In the genomic region with DNA sequence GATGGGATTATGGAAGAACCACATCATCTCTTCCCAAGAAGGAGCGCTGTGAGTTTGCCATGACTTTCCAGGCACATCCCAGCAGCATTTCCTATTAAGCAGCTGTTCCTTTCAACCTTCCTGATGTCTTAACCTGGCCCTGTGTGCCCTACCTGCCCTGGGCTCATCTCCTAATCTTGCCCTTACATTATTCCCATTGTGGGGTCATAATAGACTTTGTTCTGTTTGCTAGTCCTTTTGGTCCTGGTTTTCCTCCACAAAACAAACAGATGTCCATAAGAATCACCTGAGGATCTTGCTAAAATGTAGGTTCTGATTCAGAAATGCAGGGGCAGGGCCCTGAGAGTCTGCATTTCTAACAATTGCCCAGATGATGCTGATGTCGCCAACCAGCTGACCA, we compare ENCODE assay signal across 18 cellular contexts. TPM values are rescaled to one million over a fixed set of nuclear protein-coding genes. Genes with fewer than 3 reads are reported as not detected.
DNase-seq lines count a peak whose midpoint lies in the region; ATAC-seq, FAIRE-seq and TF ChIP-seq lines count a peak whose summit lies in the region.
"Had no signal": no experiment of that assay in that cellular context is flagged by ENCODE, and none has a peak within 500 bp of the region (broad histone marks: within the 10 kb centered on the region; RNA-seq: fewer than 3 reads in every experiment).

No MANE protein-coding gene starts in this region.

- peak overlapping the region; percentile 32 for H3K27ac Mint-ChIP-seq in stimulated activated naive B cell treated with anti-CD40 and anti-IgM and Interleukin-4, amounts not matched to agents 10 μg/mL and 1 μg/mL and 100 μg/mL, for 72 hours
- H3K27ac Mint-ChIP-seq: HFFc6 had no signal

- no peaks in the 10 kb centered on the region for H3K27me3 Mint-ChIP-seq in stimulated activated naive B cell treated with anti-CD40 and anti-IgM and Interleukin-4, amounts not matched to agents 10 μg/mL and 1 μg/mL and 100 μg/mL, for 72 hours

- H4K8ac ChIP-seq in IMR-90 (ENCODE audit: low read depth in 2 of 2, low read length in 2 of 2) (no peak overlapping the region), mesenchymal stem cell (ENCODE audit: low read length) (no peak overlapping the region)

- no peak overlapping the region for H2AFZ ChIP-seq in HepG2 (ENCODE audit: low read length)
- no peak overlapping the region for H2AFZ ChIP-seq in IMR-90 (replicated peaks; ENCODE audit: low read length, poor library complexity)
- no peak overlapping the region for H2AFZ ChIP-seq in mesenchymal stem cell (ENCODE audit: low read depth, low read length)

- no peak overlapping the region for H3K14ac ChIP-seq in IMR-90 (replicated peaks; ENCODE audit: low read depth, low read length)
- H3K14ac ChIP-seq in mesenchymal stem cell (ENCODE audit: low read length in 2 of 2), result no peak overlapping the region

- TF ChIP-seq RAD21 in HepG2 (CRISPR knock-in tag; IDR thresholded peaks at IDR 0.05), result no peak
- TF ChIP-seq RAD21 in IMR-90 (IDR thresholded peaks at IDR 0.05; ENCODE audit: low read length), result no peak

- no peak for ATAC-seq in HepG2
- no peak for ATAC-seq in right lobe of liver
- no peak for ATAC-seq in IMR-90 (ENCODE audit: low read depth)
- ATAC-seq in stimulated activated naive B cell treated with anti-CD40 and anti-IgM and Interleukin-4, amounts not matched to agents 10 μg/mL and 1 μg/mL and 100 μg/mL, for 72 hours (replicated peaks), result no peak

- peaks cover 22 to 41% of the 10 kb centered on the region in 2 donors for H3K4me1 Mint-ChIP-seq in stimulated activated naive B cell treated with anti-CD40 and anti-IgM and Interleukin-4, amounts not matched to agents 10 μg/mL and 1 μg/mL and 100 μg/mL, for 72 hours

- peak overlapping the region; percentile 57; the same call in 1 of the 2 replicates for H3K4ac ChIP-seq in IMR-90 (ENCODE audit: low read depth, low read length)
- H3K4ac ChIP-seq in mesenchymal stem cell (ENCODE audit: low read depth in 1 of 2, low read length in 2 of 2), result peak overlapping the region in 1 of 2 experiments; percentile 73

- dilution Hi-C loops in IMR-90 (cut with HindIII; ENCODE audit: low sequenced_read_pairs, unreplicated experiment), result no loop called here

- H4K20me1 ChIP-seq in HepG2 (ENCODE audit: insufficient read depth, low read length) (no peaks in the 10 kb centered on the region), IMR-90 (ENCODE audit: insufficient read depth, low read length) (no peaks in the 10 kb centered on the region)

- no peaks in the 10 kb centered on the region for H3K79me2 ChIP-seq in HepG2 (ENCODE audit: insufficient read depth, low read length)

- H2BK20ac ChIP-seq in IMR-90 (ENCODE audit: low read depth, low read length), result peak overlapping the region; percentile 39

- TF ChIP-seq POLR2A in HepG2 (IDR thresholded peaks at IDR 0.05; ENCODE audit: insufficient read depth in 1 of 2, low read depth in 2 of 2, low read length in 2 of 2) (no peak), right lobe of liver (IDR thresholded peaks at IDR 0.05) (no peak), IMR-90 (IDR thresholded peaks at IDR 0.05; ENCODE audit: low read depth, low read length) (no peak)

- H4K91ac ChIP-seq in IMR-90 (ENCODE audit: insufficient read depth, low read depth, low read length) (0 out of 2 replicates have a peak overlapping the region, but pooled peaks have one; percentile 51), mesenchymal stem cell (ENCODE audit: low read length) (no peak overlapping the region)

- H3K36me3 ChIP-seq in HepG2 (replicated peaks in 1 of 2; ENCODE audit: control insufficient read depth in 1 of 2, insufficient read depth in 2 of 2, low read length in 2 of 2) (no peaks in the 10 kb centered on the region), right lobe of liver (no peaks in the 10 kb centered on the region), IMR-90 (ENCODE audit: control insufficient read depth, insufficient read depth, low read length) (no peaks in the 10 kb centered on the region), mesenchymal stem cell (ENCODE audit: control insufficient read depth in 1 of 2, insufficient read depth in 2 of 2, low read depth in 1 of 2, low read length in 2 of 2) (no peaks in the 10 kb centered on the region)
- H3K36me3 ChIP-seq: BE2C, HAP-1 had no signal

- DNase-seq in HepG2 (ENCODE audit: low spot score), result peak; percentile 39
- DNase-seq in right lobe of liver, result no peak
- DNase-seq in IMR-90, result no peak
- DNase-seq in mesenchymal stem cell, result no peak
- no peak for DNase-seq in stimulated activated naive B cell treated with anti-CD40 and anti-IgM and Interleukin-4, amounts not matched to agents 10 μg/mL and 1 μg/mL and 100 μg/mL, for 72 hours
- DNase-seq in middle frontal gyrus (ENCODE audit: extremely low spot score, low spot score), result no peak
- DNase-seq in UCSD-AML1 (lab: John Stamatoyannopoulos, UW; ENCODE audit: unreplicated experiment), result no peak
- DNase-seq: BE2C; CD4-positive, alpha-beta memory T cell; DMS79; GOT3; HFFc6 had no signal

- H2BK5ac ChIP-seq in IMR-90 (ENCODE audit: low read depth, low read length, poor library complexity, severe bottlenecking) (no peak overlapping the region), mesenchymal stem cell (ENCODE audit: low read depth, low read length, poor library complexity, severe bottlenecking) (no peak overlapping the region)

- BruUV-seq in HepG2 (replicated peaks; lab: Mats Ljungman, UMichigan) (no TSS peak), IMR-90 (replicated peaks; lab: Mats Ljungman, UMichigan) (no TSS peak)

- H3K9ac ChIP-seq in HepG2 (ENCODE audit: insufficient read depth, low read depth, low read length) (no peak overlapping the region), IMR-90 (ENCODE audit: low read depth, low read length) (no peak overlapping the region), mesenchymal stem cell (ENCODE audit: low read length) (no peak overlapping the region)

- H2BK120ac ChIP-seq in IMR-90 (ENCODE audit: low read depth, low read length), result peak overlapping the region; percentile 60
- no peak overlapping the region for H2BK120ac ChIP-seq in mesenchymal stem cell (ENCODE audit: low read depth, low read length)

- 96% methylated on average over 2 of the region's 2 CpGs for WGBS in HepG2 (ENCODE audit: low lambda C conversion rate)
- WGBS in right lobe of liver (ENCODE audit: insufficient coverage, low coverage, low lambda C conversion rate, missing lambda C conversion rate), result 93% methylated on average over 2 of the region's 2 CpGs
- no CpG with 5 or more reads among the region's 2 CpGs for WGBS in IMR-90 (ENCODE audit: extremely low coverage in 2 of 2, insufficient read length in 1 of 2), 2 experiments
- 98% methylated on average over 2 of the region's 2 CpGs for WGBS in mesenchymal stem cell

- no peak overlapping the region for H2AK9ac ChIP-seq in IMR-90 (replicated peaks; ENCODE audit: low read depth, low read length, poor library complexity)

- no peaks in the 10 kb centered on the region for H3K79me1 ChIP-seq in IMR-90 (ENCODE audit: low read depth in 1 of 2, low read length in 2 of 2)
- no peaks in the 10 kb centered on the region for H3K79me1 ChIP-seq in mesenchymal stem cell (replicated peaks; ENCODE audit: low read length, poor library complexity, severe bottlenecking)

- TF ChIP-seq CTCF in HepG2 (CRISPR knock-in tag; IDR thresholded peaks at IDR 0.05) (no peak), right lobe of liver (IDR thresholded peaks at IDR 0.05) (no peak), IMR-90 (conservative IDR thresholded peaks at IDR 0.05; ENCODE audit: low read depth, low read length) (no peak)

- intact Hi-C loops in HepG2 (cut with micrococcal nuclease; ENCODE audit: unreplicated experiment), result no loop called here
- intact Hi-C loops in right lobe of liver (cut with DNase I), result no loop called here
- intact Hi-C loops in IMR-90 (cut with micrococcal nuclease), result no loop called here

- H3K27me3 ChIP-seq in HepG2 (ENCODE audit: control insufficient read depth in 1 of 2, insufficient read depth in 2 of 2, low read length in 2 of 2) (no peaks in the 10 kb centered on the region), right lobe of liver (no peaks in the 10 kb centered on the region), IMR-90 (ENCODE audit: control insufficient read depth, insufficient read depth, low read length) (no peaks in the 10 kb centered on the region), mesenchymal stem cell (ENCODE audit: control insufficient read depth in 1 of 2, insufficient read depth in 1 of 2, low read length in 2 of 2) (no peaks in the 10 kb centered on the region)
- H3K27me3 ChIP-seq: BE2C had no signal

- no peak overlapping the region for H3K4me3 Mint-ChIP-seq in stimulated activated naive B cell treated with anti-CD40 and anti-IgM and Interleukin-4, amounts not matched to agents 10 μg/mL and 1 μg/mL and 100 μg/mL, for 72 hours
- H3K4me3 Mint-ChIP-seq: CD4-positive, alpha-beta memory T cell; HFFc6 had no signal

- TF ChIP-seq EP300 in HepG2 (IDR thresholded peaks at IDR 0.05; ENCODE audit: low read depth in 2 of 2, low read length in 2 of 2), result peak in 1 of 2 experiments; percentile 39; a peak in 1 of 4 replicates
- TF ChIP-seq EP300 in HepG2 (CRISPR knock-in tag; IDR thresholded peaks at IDR 0.05; ENCODE audit: borderline replicate concordance), result no peak

- H3K23ac ChIP-seq in IMR-90 (ENCODE audit: low read depth, low read length), result peak overlapping the region; percentile 58; the same call in 1 of the 2 replicates
- H3K23ac ChIP-seq in mesenchymal stem cell (ENCODE audit: low read length in 2 of 2), result no peak overlapping the region

- FAIRE-seq in HepG2 (lab: Jason Lieb, UNC), result no peak
- FAIRE-seq: A204.1, G401.6, GM12891 had no signal

- H3K9me1 ChIP-seq in IMR-90 (ENCODE audit: insufficient read depth, low read length), result peaks cover 7% of the 10 kb centered on the region; the same call in 1 of the 2 replicates

- in situ Hi-C loops in HepG2 (cut with HindIII; ENCODE audit: extremely low pct_ligation_motif_present, low pct_unique_long_range_greater_than_20kb), result no loop called here
- in situ Hi-C loops in IMR-90 (cut with MboI; ENCODE audit: low sequenced_read_pairs), result no loop called here

- H3K27ac ChIP-seq in HepG2 (ENCODE audit: extremely low read length, insufficient read depth, low read length) (no peak overlapping the region), right lobe of liver (no peak overlapping the region), IMR-90 (ENCODE audit: insufficient read depth, low read length) (no peak overlapping the region), mesenchymal stem cell (ENCODE audit: low read length, poor library complexity, severe bottlenecking) (no peak overlapping the region)
- H3K27ac ChIP-seq: C4-2B, HL-60 had no signal

- H4K5ac ChIP-seq in IMR-90 (ENCODE audit: low read depth, low read length), result peak overlapping the region; percentile 35; the same call in 1 of the 2 replicates

- POLR2A ChIA-PET in HepG2 (lab: Yijun Ruan, JAX), result no interaction called here
- POLR2A ChIA-PET in IMR-90 (lab: Charles Lee; ENCODE audit: unreplicated experiment), result no interaction called here

- H3K9me3 ChIP-seq in HepG2 (ENCODE audit: low read length), result no peaks in the 10 kb centered on the region
- no peaks in the 10 kb centered on the region for H3K9me3 ChIP-seq in right lobe of liver
- H3K9me3 ChIP-seq in IMR-90 (ENCODE audit: control insufficient read depth, insufficient read depth, low read length), result no peaks in the 10 kb centered on the region
- H3K9me3 ChIP-seq in mesenchymal stem cell (ENCODE audit: control insufficient read depth, low read length), result no peaks in the 10 kb centered on the region
- H3K9me3 ChIP-seq: BE2C, HAP-1 had no signal

- CTCF ChIA-PET in HepG2 (lab: Yijun Ruan, JAX; ENCODE audit: low intra/inter-chr PET ratio, low total read pairs), result no interaction called here
- CTCF ChIA-PET in IMR-90 (lab: Yijun Ruan, JAX), result interaction anchor here (1.1 to 1.4 kb wide), 2 partner anchors 8 to 58 kb away, joined by 3 to 4 read pairs; no protein-coding TSS in a partner anchor

- H3K36me3 Mint-ChIP-seq in stimulated activated naive B cell treated with anti-CD40 and anti-IgM and Interleukin-4, amounts not matched to agents 10 μg/mL and 1 μg/mL and 100 μg/mL, for 72 hours, result no peaks in the 10 kb centered on the region
- H3K36me3 Mint-ChIP-seq: CD4-positive, alpha-beta memory T cell had no signal

- no peak overlapping the region for H3K56ac ChIP-seq in IMR-90 (ENCODE audit: extremely low read depth, insufficient read depth, low read length)

- H3K4me3 ChIP-seq in HepG2 (replicated peaks in 1 of 3; ENCODE audit: insufficient read depth in 1 of 3, low read depth in 2 of 3, low read length in 3 of 3) (no peak overlapping the region), right lobe of liver (no peak overlapping the region), IMR-90 (ENCODE audit: insufficient read depth, low read depth, low read length) (no peak overlapping the region), mesenchymal stem cell (ENCODE audit: insufficient read depth in 1 of 2, low read depth in 1 of 2, low read length in 2 of 2) (no peak overlapping the region)
- H3K4me3 ChIP-seq: HAP-1 had no signal

- H3K4me1 ChIP-seq in HepG2 (ENCODE audit: insufficient read depth, low read length), result peaks cover 54% of the 10 kb centered on the region
- peaks cover 0 to 9% (median 0%) of the 10 kb centered on the region in 4 donors for H3K4me1 ChIP-seq in right lobe of liver
- H3K4me1 ChIP-seq in IMR-90 (ENCODE audit: control insufficient read depth, insufficient read depth, low read length), result peaks cover 11% of the 10 kb centered on the region; the same call in 1 of the 2 replicates
- peaks cover 2% of the 10 kb centered on the region for H3K4me1 ChIP-seq in mesenchymal stem cell (ENCODE audit: control insufficient read depth, insufficient read depth, low read depth, low read length)
- H3K4me1 ChIP-seq: BE2C, HAP-1 had no signal

- H3K18ac ChIP-seq in IMR-90 (ENCODE audit: low read depth, low read length) (no peak overlapping the region), mesenchymal stem cell (ENCODE audit: low read depth in 1 of 2, low read length in 2 of 2) (peak overlapping the region in 1 of 2 experiments; percentile 14)

- peak overlapping the region; percentile 32 to 96 for H2BK12ac ChIP-seq in mesenchymal stem cell (ENCODE audit: low read length in 2 of 2)

- H3K4me2 ChIP-seq in HepG2 (ENCODE audit: low read depth, low read length) (peak overlapping the region; percentile 2; the same call in 1 of the 2 replicates), IMR-90 (ENCODE audit: low read depth, low read length) (no peak overlapping the region), mesenchymal stem cell (ENCODE audit: low read length, poor library complexity, severe bottlenecking) (no peak overlapping the region)

- H2BK15ac ChIP-seq in IMR-90 (ENCODE audit: low read depth, low read length), result peak overlapping the region; percentile 67; the same call in 1 of the 3 replicates
- no peak overlapping the region for H2BK15ac ChIP-seq in mesenchymal stem cell (ENCODE audit: low read depth, poor library complexity, severe bottlenecking)

- peak overlapping the region; percentile 85 for H2AK5ac ChIP-seq in IMR-90 (ENCODE audit: low read depth, low read length)
- H2AK5ac ChIP-seq in mesenchymal stem cell (ENCODE audit: low read length, severe bottlenecking), result peak overlapping the region; percentile 87

- H3K9me3 Mint-ChIP-seq in stimulated activated naive B cell treated with anti-CD40 and anti-IgM and Interleukin-4, amounts not matched to agents 10 μg/mL and 1 μg/mL and 100 μg/mL, for 72 hours, result no peaks in the 10 kb centered on the region
- H3K9me3 Mint-ChIP-seq: CD4-positive, alpha-beta memory T cell; HFFc6 had no signal

RNA-seq across cellular contexts. Expression of gene TANK, which starts 38.6 kb away (rescaled TPM):
- total RNA-seq in HepG2 (2016; rRNA removed; fragmentation: Illumina TruSeq; extraction: Trizol) (96.0 and 96.1 TPM in 2 replicates), right lobe of liver (10 to 100 TPM; 25.4 to 46.4 (median 36.0) TPM), IMR-90 (2012; rRNA removed) (41.9 and 46.4 TPM in 2 replicates)
- 65.4 and 82.9 TPM in 2 replicates for total RNA-seq in HepG2 (2016; cell fraction: cytosol; rRNA removed; fragmentation: Illumina TruSeq; extraction: Trizol; ENCODE audit: low read depth)
- total RNA-seq in HepG2 (2016; cell fraction: insoluble cytoplasmic fraction; rRNA removed; fragmentation: Illumina TruSeq; extraction: Trizol), result 99.7 and 101 TPM in 2 replicates
- total RNA-seq in HepG2 (2016; cell fraction: membrane; rRNA removed; fragmentation: Illumina TruSeq; extraction: Trizol), result 65.8 and 69.1 TPM in 2 replicates
- 205 and 214 TPM in 2 replicates for total RNA-seq in HepG2 (2016; cell fraction: nucleus; rRNA removed; fragmentation: Illumina TruSeq; extraction: Trizol)
- polyA plus RNA-seq in HepG2 (2011; rRNA removed) (66.9 and 67.0 TPM in 2 replicates), IMR-90 (2012; rRNA removed) (24.8 and 25.4 TPM in 2 replicates)
- polyA plus RNA-seq in HepG2 (2011; cell fraction: cytosol; rRNA removed), result 27.9 and 40.9 TPM in 2 replicates
- 64.3 and 75.4 TPM in 2 replicates for polyA plus RNA-seq in HepG2 (2011; cell fraction: nucleus; rRNA removed)
- polyA plus RNA-seq in HepG2 (2012), result 107 and 108 TPM in 2 replicates
- 45.0 and 56.0 TPM in 2 replicates for polyA plus RNA-seq in HepG2 (2016; cell fraction: cytosol; fragmentation: Illumina TruSeq; extraction: Trizol; ENCODE audit: low read depth)
- polyA plus RNA-seq in HepG2 (2016; cell fraction: insoluble cytoplasmic fraction; fragmentation: Illumina TruSeq; extraction: Trizol; ENCODE audit: low read depth), result 87.1 and 87.7 TPM in 2 replicates
- polyA plus RNA-seq in HepG2 (2016; cell fraction: membrane; fragmentation: Illumina TruSeq; extraction: Trizol; ENCODE audit: low read depth), result 48.7 and 59.8 TPM in 2 replicates
- polyA plus RNA-seq in HepG2 (2016; cell fraction: nucleus; fragmentation: Illumina TruSeq; extraction: Trizol; ENCODE audit: insufficient read depth, low read depth), result 83.7 and 91.8 TPM in 2 replicates
- polyA minus RNA-seq in HepG2 (2011; rRNA and poly(A)+ RNA removed; ENCODE audit: low replicate concordance), result 8.0 and 20.2 TPM in 2 replicates
- 34.8 and 35.3 TPM in 2 replicates for polyA minus RNA-seq in HepG2 (2011; cell fraction: cytosol; rRNA and poly(A)+ RNA removed)
- 549 and 577 TPM in 2 replicates for polyA minus RNA-seq in HepG2 (2011; cell fraction: nucleus; rRNA and poly(A)+ RNA removed)
- polyA plus RNA-seq in IMR-90 (2012; cell fraction: cytosol; rRNA removed), result 8.1 and 12.2 TPM in 2 replicates
- polyA plus RNA-seq in IMR-90 (2012; cell fraction: nucleus; rRNA removed; ENCODE audit: low replicate concordance), result 5.6 and 36.1 TPM in 2 replicates
- polyA plus RNA-seq in mesenchymal stem cell (2013, experiment 1 of 2), result 50.9 TPM
- polyA plus RNA-seq in mesenchymal stem cell (2013, experiment 2 of 2), result 56.2 TPM
